In genomic region chr20:35820715-35821114, GRCh38 we compare ENCODE assay signal across 12 cellular contexts. TPM values are rescaled to one million over a fixed set of nuclear protein-coding genes. Genes with fewer than 3 reads are reported as not detected.
DNase-seq lines count a peak whose midpoint lies in the region; ATAC-seq and TF ChIP-seq lines count a peak whose summit lies in the region.
"Had no signal": no experiment of that assay in that cellular context is flagged by ENCODE, and none has a peak within 500 bp of the region (broad histone marks: within the 10 kb centered on the region; RNA-seq: fewer than 3 reads in every experiment).

No MANE protein-coding gene starts in this region.

- H3K9me3 Mint-ChIP-seq in Caco-2 (ENCODE audit: unreplicated experiment) (peaks cover 10% of the 10 kb centered on the region), osteocyte (ENCODE audit: unreplicated experiment) (peaks cover 7% of the 10 kb centered on the region)
- H3K9me3 Mint-ChIP-seq: effector memory CD8-positive, alpha-beta T cell had no signal

- BruUV-seq in Caco-2 (replicated peaks; lab: Mats Ljungman, UMichigan), result no TSS peak

- intact Hi-C loops in Caco-2 (cut with micrococcal nuclease; ENCODE audit: unreplicated experiment), result no loop called here

- H3K9me3 ChIP-seq in Caco-2, result no peaks in the 10 kb centered on the region
- H3K9me3 ChIP-seq in RWPE2 (ENCODE audit: severe bottlenecking), result no peaks in the 10 kb centered on the region
- H3K9me3 ChIP-seq: prostate gland had no signal

- CTCF ChIA-PET in Caco-2 (lab: Charles Lee), result no interaction called here

- no peaks in the 10 kb centered on the region for H3K27me3 ChIP-seq in Caco-2 (replicated peaks; ENCODE audit: control insufficient read depth, insufficient read depth, low read length)
- H3K27me3 ChIP-seq in RWPE2 (ENCODE audit: insufficient read depth, poor library complexity, severe bottlenecking), result no peaks in the 10 kb centered on the region

- H3K4me3 Mint-ChIP-seq in Caco-2 (ENCODE audit: unreplicated experiment) (no peak overlapping the region), osteocyte (ENCODE audit: unreplicated experiment) (no peak overlapping the region)
- H3K4me3 Mint-ChIP-seq: effector memory CD8-positive, alpha-beta T cell had no signal

- DNase-seq in Caco-2 (no peak), RWPE2 (ENCODE audit: low spot score) (no peak), fibroblast of pulmonary artery (ENCODE audit: low read depth) (peak; percentile 35), osteocyte (ENCODE audit: extremely low spot score, unreplicated experiment) (no peak), dedifferentiated amniotic fluid mesenchymal stem cell (ENCODE audit: extremely low spot score) (no peak)
- DNase-seq: effector memory CD8-positive, alpha-beta T cell had no signal

- peaks cover 31% of the 10 kb centered on the region for H3K4me1 Mint-ChIP-seq in Caco-2 (ENCODE audit: low read depth, unreplicated experiment)
- H3K4me1 Mint-ChIP-seq in osteocyte (ENCODE audit: unreplicated experiment), result peaks cover 39% of the 10 kb centered on the region

- H3K27ac Mint-ChIP-seq in Caco-2 (ENCODE audit: unreplicated experiment) (peak overlapping the region; percentile 14), osteocyte (ENCODE audit: unreplicated experiment) (peak overlapping the region; percentile 76)

- H3K27ac ChIP-seq in RWPE2 (ENCODE audit: poor library complexity, severe bottlenecking), result peak overlapping the region; percentile 41
- H3K27ac ChIP-seq: prostate gland, VCaP had no signal

- POLR2A ChIA-PET in Caco-2 (lab: Charles Lee), result no interaction called here

- TF ChIP-seq CTCF in Caco-2 (IDR thresholded peaks at IDR 0.05; ENCODE audit: insufficient read depth in 1 of 2, low read depth in 1 of 2, low read length in 1 of 2, severe bottlenecking in 1 of 2, unreplicated experiment in 1 of 2), result no peak
- TF ChIP-seq CTCF in RWPE2 (IDR thresholded peaks at IDR 0.05; ENCODE audit: poor library complexity, severe bottlenecking), result no peak
- no peak for TF ChIP-seq CTCF in fibroblast of pulmonary artery (IDR thresholded peaks at IDR 0.05; ENCODE audit: low read length, missing control alignments)
- TF ChIP-seq CTCF in osteocyte (IDR thresholded peaks at IDR 0.05), result no peak

- peaks cover 33% of the 10 kb centered on the region for H3K36me3 Mint-ChIP-seq in Caco-2 (ENCODE audit: insufficient read depth, unreplicated experiment)
- H3K36me3 Mint-ChIP-seq in osteocyte (ENCODE audit: unreplicated experiment), result peaks cover 12% of the 10 kb centered on the region

- H3K27me3 Mint-ChIP-seq in Caco-2 (ENCODE audit: insufficient read depth, unreplicated experiment), result no peaks in the 10 kb centered on the region
- H3K27me3 Mint-ChIP-seq in osteocyte (ENCODE audit: unreplicated experiment), result no peaks in the 10 kb centered on the region
- H3K27me3 Mint-ChIP-seq: effector memory CD8-positive, alpha-beta T cell had no signal

- H3K36me3 ChIP-seq in Caco-2 (ENCODE audit: control insufficient read depth, insufficient read depth, low read length), result no peaks in the 10 kb centered on the region; the same call in 1 of the 2 replicates
- H3K36me3 ChIP-seq in RWPE2 (ENCODE audit: low read depth), result peaks cover 24% of the 10 kb centered on the region
- H3K36me3 ChIP-seq: prostate gland had no signal

- H3K4me3 ChIP-seq in Caco-2 (ENCODE audit: low read depth, low read length) (no peak overlapping the region), RWPE2 (ENCODE audit: severe bottlenecking) (no peak overlapping the region), fibroblast of pulmonary artery (replicated peaks; ENCODE audit: low read depth, low read length) (no peak overlapping the region)
- H3K4me3 ChIP-seq: GM12878, prostate gland had no signal

- ATAC-seq in RWPE2 (ENCODE audit: low read depth) (peak; percentile 63), HG02981 (IDR thresholded peaks at IDR 0.05; ENCODE audit: unreplicated experiment) (no peak), HG03432 (IDR thresholded peaks at IDR 0.05; ENCODE audit: unreplicated experiment) (no peak), HG02588 (IDR thresholded peaks at IDR 0.05; ENCODE audit: unreplicated experiment) (no peak)
- ATAC-seq: effector memory CD8-positive, alpha-beta T cell; GM12878 had no signal

- H3K4me1 ChIP-seq in Caco-2 (peaks cover 21% of the 10 kb centered on the region), RWPE2 (ENCODE audit: insufficient read depth, poor library complexity, severe bottlenecking) (peaks cover 28% of the 10 kb centered on the region)
- H3K4me1 ChIP-seq: prostate gland had no signal

RNA-seq across cellular contexts. Expression of gene PHF20, which starts 48.9 kb away (rescaled TPM):
- 101 and 109 TPM in 2 replicates for total RNA-seq in Caco-2 (2022)
- total RNA-seq in osteocyte, result 38.1 and 42.1 TPM in 2 replicates
